In genomic region chr1:96425382-96426129, GRCh38 we compare ENCODE assay signal across 31 cellular contexts.
"Had no signal": no experiment of that assay in that cellular context is flagged by ENCODE, and none has a peak within 500 bp of the region (broad histone marks: within the 10 kb centered on the region; RNA-seq: fewer than 3 reads in every experiment).

No MANE protein-coding gene starts in this region.

- H3K4me1 ChIP-seq: left ventricle myocardium inferior, upper lobe of left lung, vagina had no signal

- H3K9me3 ChIP-seq: left ventricle myocardium inferior, SK-N-SH, upper lobe of left lung, vagina had no signal

- H3K4me3 Mint-ChIP-seq: activated T-helper 1 cell treated with anti-CD3 and anti-CD28 coated beads, Interleukin-12 subunit alpha, Interleukin-12 subunit beta, Interleukin-2, Interleukin-4 antibody, amounts not matched to agents 30 ng/mL and 10 ng/mL and 1 ng/mL, durations not matched to agents 14 hours and 24 hours and 36 hours; brain; mesothelial cell of epicardium; naive B cell; stimulated activated memory B cell treated with anti-CD40 and anti-IgM and Interleukin-4, amounts not matched to agents 10 μg/mL and 1 μg/mL and 100 μg/mL, for 72 hours; stimulated activated naive CD8-positive, alpha-beta T cell treated with anti-CD3 and anti-CD28 coated beads, Interleukin-15, amount 100 ng/mL, for 72 hours; T-helper 17 cell had no signal

- H3K4me2 ChIP-seq: SK-N-SH, smooth muscle cell had no signal

- H3K27ac ChIP-seq: cardiac muscle cell, left ventricle myocardium inferior, upper lobe of left lung, vagina, WERI-Rb-1 had no signal

- H3K9me3 Mint-ChIP-seq: activated T-helper 1 cell treated with anti-CD3 and anti-CD28 coated beads, Interleukin-12 subunit alpha, Interleukin-12 subunit beta, Interleukin-2, Interleukin-4 antibody, amounts not matched to agents 30 ng/mL and 10 ng/mL and 1 ng/mL, durations not matched to agents 14 hours and 24 hours and 36 hours; stimulated activated naive CD8-positive, alpha-beta T cell treated with anti-CD3 and anti-CD28 coated beads, Interleukin-15, amount 100 ng/mL, for 72 hours had no signal

- ATAC-seq: activated CD4-positive, CD25-positive, alpha-beta regulatory T cell treated with anti-CD3 and anti-CD28 coated beads, Interleukin-2, amount 50 U/mL, for 24 hours; esophagus mucosa; stimulated activated memory B cell treated with anti-CD40 and anti-IgM and Interleukin-4, amounts not matched to agents 10 μg/mL and 1 μg/mL and 100 μg/mL, for 72 hours; stimulated activated naive CD8-positive, alpha-beta T cell treated with anti-CD3 and anti-CD28 coated beads, Interleukin-15, amount 100 ng/mL, for 72 hours; T-helper 17 cell had no signal

- H3K27ac Mint-ChIP-seq: activated T-helper 1 cell treated with anti-CD3 and anti-CD28 coated beads, Interleukin-12 subunit alpha, Interleukin-12 subunit beta, Interleukin-2, Interleukin-4 antibody, amounts not matched to agents 30 ng/mL and 10 ng/mL and 1 ng/mL, durations not matched to agents 14 hours and 24 hours and 36 hours; brain; mesothelial cell of epicardium; naive B cell; stimulated activated memory B cell treated with anti-CD40 and anti-IgM and Interleukin-4, amounts not matched to agents 10 μg/mL and 1 μg/mL and 100 μg/mL, for 72 hours; T-helper 17 cell had no signal

- H3K36me3 ChIP-seq: cardiac muscle cell, left ventricle myocardium inferior, upper lobe of left lung, vagina, WERI-Rb-1 had no signal

- H3K27me3 ChIP-seq: cardiac muscle cell, upper lobe of left lung, vagina had no signal

- H3K36me3 Mint-ChIP-seq: brain; mesothelial cell of epicardium; naive B cell; stimulated activated memory B cell treated with anti-CD40 and anti-IgM and Interleukin-4, amounts not matched to agents 10 μg/mL and 1 μg/mL and 100 μg/mL, for 72 hours had no signal

- H3K27me3 Mint-ChIP-seq: naive B cell; stimulated activated memory B cell treated with anti-CD40 and anti-IgM and Interleukin-4, amounts not matched to agents 10 μg/mL and 1 μg/mL and 100 μg/mL, for 72 hours; stimulated activated naive CD8-positive, alpha-beta T cell treated with anti-CD3 and anti-CD28 coated beads, Interleukin-15, amount 100 ng/mL, for 72 hours; T-helper 17 cell had no signal

- H3K9ac ChIP-seq: SK-N-SH had no signal

- H3K4me1 Mint-ChIP-seq: brain; naive B cell; stimulated activated memory B cell treated with anti-CD40 and anti-IgM and Interleukin-4, amounts not matched to agents 10 μg/mL and 1 μg/mL and 100 μg/mL, for 72 hours; stimulated activated naive CD8-positive, alpha-beta T cell treated with anti-CD3 and anti-CD28 coated beads, Interleukin-15, amount 100 ng/mL, for 72 hours; T-helper 17 cell had no signal

- DNase-seq: activated CD4-positive, alpha-beta T cell treated with anti-CD3 and anti-CD28 coated beads for 48 hours; activated CD4-positive, alpha-beta T cell treated with anti-CD3 and anti-CD28 coated beads, Interleukin-2, amount 50 U/mL, for 48 hours; activated CD8-positive, alpha-beta memory T cell treated with anti-CD3 and anti-CD28 coated beads for 24 hours; activated effector memory CD4-positive, alpha-beta T cell treated with anti-CD3 and anti-CD28 coated beads, Interleukin-2, amount 50 U/mL, for 16 hours; activated naive CD4-positive, alpha-beta T cell treated with anti-CD3 and anti-CD28 coated beads, Interleukin-2, amount 50 U/mL, for 16 hours; activated T-cell treated with anti-CD3 and anti-CD28 coated beads, Interleukin-2, amount 50 U/mL, for 1 hour; anterior cingulate cortex; cortex of kidney; foreskin melanocyte; left ventricle myocardium inferior; naive B cell; SK-N-SH; stimulated activated CD4-positive, alpha-beta T cell treated with anti-CD3 and anti-CD28 coated beads, Interleukin-1b, Interleukin-23, amount 100 ng/mL, for 48 hours; stimulated activated CD4-positive, alpha-beta T cell treated with anti-CD3 and anti-CD28 coated beads, Interleukin-4, amount 100 ng/mL, for 4 hours; stimulated activated CD8-positive, alpha-beta memory T cell treated with anti-CD3 and anti-CD28 coated beads, Interleukin-4, amount 100 ng/mL, for 48 hours; stimulated activated naive CD8-positive, alpha-beta T cell treated with anti-CD3 and anti-CD28 coated beads, Interleukin-15, amount 100 ng/mL, for 72 hours; substantia nigra; SW 1271; T-helper 17 cell; T1000; upper lobe of left lung; WERI-Rb-1 had no signal

- H3K4me3 ChIP-seq: cardiac muscle cell, left ventricle myocardium inferior, smooth muscle cell, upper lobe of left lung, vagina had no signal
